18 cellular contexts compared by ENCODE assay signal in the genomic region with DNA sequence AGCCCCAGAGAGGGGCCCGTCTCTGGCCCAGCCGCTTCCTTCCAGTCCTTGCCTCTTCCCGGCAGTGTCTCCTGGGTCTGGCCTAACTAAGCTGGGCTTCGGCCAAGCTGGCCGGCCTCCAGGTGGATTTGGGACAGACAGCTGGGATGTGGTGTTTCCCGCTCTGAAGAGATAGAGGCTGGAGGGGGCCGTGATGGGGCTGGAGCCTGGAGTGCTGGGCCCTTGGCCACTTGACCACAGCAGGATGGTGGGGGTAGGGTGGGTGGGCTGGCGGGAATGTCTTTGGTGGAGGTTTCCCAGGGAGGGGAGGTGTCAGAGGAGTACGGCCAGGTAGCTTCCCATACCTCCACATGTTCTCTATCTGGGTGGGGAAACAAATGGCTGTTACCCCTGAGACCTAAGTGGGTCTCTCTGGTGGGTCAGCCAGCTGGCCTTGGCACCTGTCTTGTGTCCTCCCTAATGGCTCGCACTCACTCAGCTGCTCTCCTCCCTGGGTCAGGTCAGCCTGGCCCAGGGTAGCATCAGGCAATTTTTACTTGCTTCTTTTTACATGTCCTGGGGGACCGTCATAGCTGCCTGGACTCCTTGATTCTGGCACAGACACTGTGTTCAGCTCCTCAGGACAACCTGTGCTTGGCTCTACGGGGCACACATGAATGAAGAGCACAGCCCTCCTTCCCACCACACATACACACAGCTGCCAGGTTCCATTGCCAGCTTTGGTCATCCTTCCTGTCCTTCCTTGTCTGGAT. TPM values are rescaled to one million over a fixed set of nuclear protein-coding genes. Genes with fewer than 3 reads are reported as not detected.
DNase-seq lines count a peak whose midpoint lies in the region; ATAC-seq and TF ChIP-seq lines count a peak whose summit lies in the region.
"Had no signal": no experiment of that assay in that cellular context is flagged by ENCODE, and none has a peak within 500 bp of the region (broad histone marks: within the 10 kb centered on the region; RNA-seq: fewer than 3 reads in every experiment).

No MANE protein-coding gene starts in this region.

- H3K4me3 ChIP-seq in BE2C (ENCODE audit: low read depth, low read length) = no peak overlapping the region
- H3K4me3 ChIP-seq in heart right ventricle = no peak overlapping the region
- H3K4me3 ChIP-seq in ovary = no peak overlapping the region

- peaks cover 10% of the 10 kb centered on the region for H3K4me1 Mint-ChIP-seq in T-helper 17 cell
- H3K4me1 Mint-ChIP-seq: stimulated activated naive B cell treated with anti-CD40 and anti-IgM and Interleukin-4, amounts not matched to agents 10 μg/mL and 1 μg/mL and 100 μg/mL, for 72 hours had no signal

- peak overlapping the region; percentile 21 for H3K27ac Mint-ChIP-seq in T-helper 17 cell
- H3K27ac Mint-ChIP-seq: activated CD4-positive, alpha-beta T cell treated with anti-CD3 and anti-CD28 coated beads, Interleukin-2, amount 10 ng/mL, durations not matched to agents 24 days and 14 days; stimulated activated naive B cell treated with anti-CD40 and anti-IgM and Interleukin-4, amounts not matched to agents 10 μg/mL and 1 μg/mL and 100 μg/mL, for 72 hours had no signal

- DNase-seq in BE2C (peak; percentile 54), T-helper 17 cell (no peak), heart right ventricle (peak; percentile 90 to 92), ovary (peak; percentile 51 to 85 (median 76)), HPDE6-E6E7 (ENCODE audit: extremely low spot score) (no peak), foreskin keratinocyte (no peak), glomerular visceral epithelial cell (ENCODE audit: extremely low spot score) (no peak), MV-4-11 (lab: John Stamatoyannopoulos, UW) (no peak)
- DNase-seq: activated CD4-positive, alpha-beta T cell treated with anti-CD3 and anti-CD28 coated beads, Interleukin-2, amount 10 ng/mL, durations not matched to agents 24 days and 14 days; activated T-cell treated with anti-CD3 and anti-CD28 coated beads, Interleukin-2, amount 50 U/mL, for 4 hours; amniotic stem cell; CD8-positive, alpha-beta memory T cell; GDM1; immature natural killer cell; SHP77 treated with DMSO at 0.1 percent for 48 hours; stimulated activated naive B cell treated with anti-CD40 and anti-IgM and Interleukin-4, amounts not matched to agents 10 μg/mL and 1 μg/mL and 100 μg/mL, for 72 hours; T-helper 9 cell had no signal

- H3K27me3 ChIP-seq in BE2C (no peaks in the 10 kb centered on the region), heart right ventricle (no peaks in the 10 kb centered on the region), ovary (no peaks in the 10 kb centered on the region), foreskin keratinocyte (no peaks in the 10 kb centered on the region)

- no peaks in the 10 kb centered on the region for H3K36me3 Mint-ChIP-seq in T-helper 17 cell (ENCODE audit: low read depth)
- H3K36me3 Mint-ChIP-seq: CD8-positive, alpha-beta memory T cell; immature natural killer cell; stimulated activated naive B cell treated with anti-CD40 and anti-IgM and Interleukin-4, amounts not matched to agents 10 μg/mL and 1 μg/mL and 100 μg/mL, for 72 hours had no signal

- H3K27ac ChIP-seq in heart right ventricle = peak overlapping the region in 9 of 10 donors; percentile 53 to 81 (median 75)
- no peak overlapping the region for H3K27ac ChIP-seq in ovary
- no peak overlapping the region for H3K27ac ChIP-seq in foreskin keratinocyte

- no peak overlapping the region for H3K4me3 Mint-ChIP-seq in T-helper 17 cell
- H3K4me3 Mint-ChIP-seq: activated CD4-positive, alpha-beta T cell treated with anti-CD3 and anti-CD28 coated beads, Interleukin-2, amount 10 ng/mL, durations not matched to agents 24 days and 14 days; activated T-cell treated with anti-CD3 and anti-CD28 coated beads, Interleukin-2, amount 50 U/mL, for 4 hours; CD8-positive, alpha-beta memory T cell; dendritic cell treated with granulocyte-macrophage colony-stimulating factor and Interleukin-4, amounts not matched to agents 40 ng/mL and 50 ng/mL, for 4 days; immature natural killer cell; stimulated activated naive B cell treated with anti-CD40 and anti-IgM and Interleukin-4, amounts not matched to agents 10 μg/mL and 1 μg/mL and 100 μg/mL, for 72 hours had no signal

- no peaks in the 10 kb centered on the region for H3K27me3 Mint-ChIP-seq in T-helper 17 cell
- H3K27me3 Mint-ChIP-seq: activated CD4-positive, alpha-beta T cell treated with anti-CD3 and anti-CD28 coated beads, Interleukin-2, amount 10 ng/mL, durations not matched to agents 24 days and 14 days; stimulated activated naive B cell treated with anti-CD40 and anti-IgM and Interleukin-4, amounts not matched to agents 10 μg/mL and 1 μg/mL and 100 μg/mL, for 72 hours had no signal

- TF ChIP-seq POLR2A in ovary (IDR thresholded peaks at IDR 0.05) = no peak

- H3K9me3 ChIP-seq in BE2C (no peaks in the 10 kb centered on the region), T-helper 17 cell (ENCODE audit: control insufficient read depth, low read length, poor library complexity, severe bottlenecking) (no peaks in the 10 kb centered on the region), heart right ventricle (no peaks in the 10 kb centered on the region), ovary (no peaks in the 10 kb centered on the region)

- H3K36me3 ChIP-seq in BE2C (no peaks in the 10 kb centered on the region), heart right ventricle (no peaks in the 10 kb centered on the region), ovary (no peaks in the 10 kb centered on the region)

- TF ChIP-seq CTCF in BE2C (IDR thresholded peaks at IDR 0.05; ENCODE audit: low read depth, low read length) (no peak), heart right ventricle (IDR thresholded peaks at IDR 0.05) (no peak), ovary (IDR thresholded peaks at IDR 0.05) (no peak), foreskin keratinocyte (conservative IDR thresholded peaks at IDR 0.05) (no peak)

- intact Hi-C loops in heart right ventricle (cut with DNase I) = no loop called here
- intact Hi-C loops in ovary (cut with DNase I) = no loop called here

- ATAC-seq in T-helper 17 cell = no peak
- ATAC-seq in heart right ventricle = peak; percentile 69 to 84 (median 77)
- ATAC-seq in foreskin keratinocyte = no peak
- ATAC-seq: activated T-cell treated with anti-CD3 and anti-CD28 coated beads, Interleukin-2, amount 50 U/mL, for 4 hours; stimulated activated naive B cell treated with anti-CD40 and anti-IgM and Interleukin-4, amounts not matched to agents 10 μg/mL and 1 μg/mL and 100 μg/mL, for 72 hours had no signal

- 38 to 56% methylated on average over 12 of the region's 12 CpGs for WGBS in heart right ventricle, 2 donors
- WGBS in ovary, 3 donors = 37 to 41% (median 40%) methylated on average over 12 of the region's 12 CpGs

- TF ChIP-seq EP300 in ovary (IDR thresholded peaks at IDR 0.05) = no peak

- H3K4me1 ChIP-seq in BE2C (peaks cover 24% of the 10 kb centered on the region), heart right ventricle (peaks cover 16 to 70% (median 43%) of the 10 kb centered on the region in 9 donors), ovary (ENCODE audit: insufficient read depth) (peaks cover 3% of the 10 kb centered on the region), foreskin keratinocyte (peaks cover 6% of the 10 kb centered on the region)

RNA-seq across cellular contexts. Expression of gene PGF, which starts 19.8 kb away (rescaled TPM):
- polyA plus RNA-seq in BE2C (2012; ENCODE audit: insufficient read depth, insufficient read length, low read depth) = 44.0 TPM
- not detected for total RNA-seq in T-helper 17 cell
- 10 to 100 TPM in 1 of 10 donors, 1 to 10 TPM in 9; 2.1 to 22.5 (median 6.1) TPM for total RNA-seq in heart right ventricle
- 10 to 100 TPM in 1 of 2 donors, 1 to 10 TPM in 1; 6.8 to 12.2 TPM for polyA plus RNA-seq in heart right ventricle
- 10 to 100 TPM in 1 of 7 donors, 1 to 10 TPM in 5, not detected in 1; 1.8 to 14.0 (median 3.1) TPM for total RNA-seq in ovary
- 1 to 10 TPM; 4.5 to 5.7 TPM for polyA plus RNA-seq in ovary
- total RNA-seq in foreskin keratinocyte = 28.8 and 31.5 TPM in 2 replicates
- polyA plus RNA-seq in foreskin keratinocyte = 29.1 and 31.7 TPM in 2 replicates
- polyA plus RNA-seq: CD8-positive, alpha-beta memory T cell had no signal

RNA-seq across cellular contexts. Expression of gene EIF2B2, which starts 27.5 kb away (rescaled TPM):
- polyA plus RNA-seq in BE2C (2012; ENCODE audit: insufficient read depth, insufficient read length, low read depth) = 153 TPM
- total RNA-seq in T-helper 17 cell = 10 to 100 TPM; 22.9 to 25.9 TPM
- total RNA-seq in heart right ventricle = 10 to 100 TPM; 25.9 to 44.5 (median 31.5) TPM
- polyA plus RNA-seq in heart right ventricle = 10 to 100 TPM; 14.3 to 60.4 TPM
- 10 to 100 TPM in 6 of 7 donors, 1 to 10 TPM in 1; 8.8 to 33.3 (median 29.6) TPM for total RNA-seq in ovary
- 10 to 100 TPM; 30.6 to 59.9 TPM for polyA plus RNA-seq in ovary
- total RNA-seq in foreskin keratinocyte = 57.8 and 65.5 TPM in 2 replicates
- polyA plus RNA-seq in foreskin keratinocyte = 76.5 and 80.1 TPM in 2 replicates

RNA-seq across cellular contexts. Expression of gene RPS6KL1, which starts 52.2 kb away (rescaled TPM):
- 122 TPM for polyA plus RNA-seq in BE2C (2012; ENCODE audit: insufficient read depth, insufficient read length, low read depth)
- total RNA-seq in T-helper 17 cell (1 to 10 TPM; 1.0 to 1.9 TPM), heart right ventricle (10 to 100 TPM; 14.5 to 27.0 (median 21.9) TPM), ovary (1 to 10 TPM in 5 of 7 donors, under 1 TPM in 2; 0.24 to 3.0 (median 1.8) TPM), foreskin keratinocyte (2.8 and 3.1 TPM in 2 replicates)
- polyA plus RNA-seq in heart right ventricle (10 to 100 TPM; 10.3 to 27.1 TPM), ovary (1 to 10 TPM in 1 of 2 donors, under 1 TPM in 1; 0.67 to 1.7 TPM), foreskin keratinocyte (1.5 and 2.1 TPM in 2 replicates)
- polyA plus RNA-seq: CD8-positive, alpha-beta memory T cell had no signal

Comparison
In these comparisons a context has a peak if more than half of its experiments do, and no peak if none do; other contexts are left out.
1. DNase-seq: peak in BE2C (single experiment), heart right ventricle (2 of 2) and ovary (5 of 5); none in T-helper 17 cell (0 of 3), HPDE6-E6E7 (single experiment), foreskin keratinocyte (0 of 2), glomerular visceral epithelial cell (single experiment) and MV-4-11 (single experiment).
2. ATAC-seq: peak in heart right ventricle (8 of 8); none in T-helper 17 cell (single experiment) and foreskin keratinocyte (single experiment).
3. H3K27ac ChIP-seq: peak in heart right ventricle (9 of 10); none in ovary (0 of 2) and foreskin keratinocyte (single experiment).